In genomic region chr17:55734128-55734781, GRCh38 we compare ENCODE assay signal across 1 cellular context.
TF ChIP-seq lines count a peak whose summit lies in the region.

No MANE protein-coding gene starts in this region.

TF ChIP-seq in HEK293, 187 proteins besides CTCF, POLR2A, EP300 and RAD21 (continued from another document):
- TF ChIP-seq ZNF280D (tag by site-specific recombination; IDR thresholded peaks at IDR 0.05) (no peak), ZIC2 (tag by site-specific recombination; IDR thresholded peaks at IDR 0.05) (no peak), GLI2 (tag by site-specific recombination; IDR thresholded peaks at IDR 0.05; ENCODE audit: borderline replicate concordance, low read depth) (no peak), ZNF211 (tag by site-specific recombination; IDR thresholded peaks at IDR 0.05; ENCODE audit: low read depth) (no peak), ZBTB17 (tag by site-specific recombination; IDR thresholded peaks at IDR 0.05) (no peak), ZNF596 (tag by site-specific recombination; IDR thresholded peaks at IDR 0.05) (peak; percentile 99), ZNF398 (tag by site-specific recombination; IDR thresholded peaks at IDR 0.05) (no peak), ZNF112 (tag by site-specific recombination; IDR thresholded peaks at IDR 0.05) (no peak), ZNF585B (tag by site-specific recombination; IDR thresholded peaks at IDR 0.05) (no peak), ZNF580 (tag by site-specific recombination; IDR thresholded peaks at IDR 0.05) (peak; percentile 66; the same call in 1 of the 2 replicates), ZNF175 (tag by site-specific recombination; IDR thresholded peaks at IDR 0.05) (no peak), ZNF529 (tag by site-specific recombination; IDR thresholded peaks at IDR 0.05; ENCODE audit: insufficient replicate concordance) (no peak), GFI1B (tag by site-specific recombination; IDR thresholded peaks at IDR 0.05) (no peak), ZBTB21 (tag by site-specific recombination; IDR thresholded peaks at IDR 0.05) (no peak), ZNF791 (tag by site-specific recombination; IDR thresholded peaks at IDR 0.05) (no peak)
